2 cellular contexts compared by ENCODE assay signal in the genomic region with DNA sequence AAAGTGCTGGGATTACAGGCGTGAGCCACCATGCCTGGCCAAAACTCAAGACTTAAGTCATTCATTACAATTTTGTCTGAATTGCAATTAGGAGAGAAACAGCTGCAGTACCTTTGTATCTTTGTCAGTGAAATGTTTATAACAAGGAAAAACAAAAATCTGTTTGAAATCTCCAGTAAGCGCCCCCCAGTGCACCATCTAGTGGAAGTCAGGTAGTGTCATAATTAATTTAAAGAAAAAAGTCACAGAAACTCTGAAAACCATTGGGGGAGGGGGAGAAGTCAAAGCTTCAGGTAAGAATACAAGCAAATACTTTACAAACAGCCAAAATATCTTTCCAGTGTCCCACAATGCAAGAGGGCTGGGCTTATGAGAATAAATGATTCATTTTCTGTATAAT.
TF ChIP-seq lines count a peak whose summit lies in the region.

No MANE protein-coding gene starts in this region.

TF ChIP-seq in IMR-90, 13 proteins besides CTCF, POLR2A, EP300 and RAD21 (continued from another document):
- no peak for TF ChIP-seq CEBPB (IDR thresholded peaks at IDR 0.05; ENCODE audit: low read depth, low read length)
- TF ChIP-seq RCOR1 (IDR thresholded peaks at IDR 0.05; ENCODE audit: insufficient replicate concordance, low read length), result no peak
- TF ChIP-seq BHLHE40 (IDR thresholded peaks at IDR 0.05; ENCODE audit: low read depth, low read length), result no peak
- TF ChIP-seq NFE2L2 (IDR thresholded peaks at IDR 0.05; ENCODE audit: low read depth, low read length), result no peak
- TF ChIP-seq MAFK (IDR thresholded peaks at IDR 0.05; ENCODE audit: low read depth, low read length), result no peak
- TF ChIP-seq CHD1 (IDR thresholded peaks at IDR 0.05; ENCODE audit: low read depth, low read length), result no peak
- TF ChIP-seq MAZ (IDR thresholded peaks at IDR 0.05; ENCODE audit: borderline replicate concordance, low read depth, low read length), result no peak
- TF ChIP-seq, protein P1, sequence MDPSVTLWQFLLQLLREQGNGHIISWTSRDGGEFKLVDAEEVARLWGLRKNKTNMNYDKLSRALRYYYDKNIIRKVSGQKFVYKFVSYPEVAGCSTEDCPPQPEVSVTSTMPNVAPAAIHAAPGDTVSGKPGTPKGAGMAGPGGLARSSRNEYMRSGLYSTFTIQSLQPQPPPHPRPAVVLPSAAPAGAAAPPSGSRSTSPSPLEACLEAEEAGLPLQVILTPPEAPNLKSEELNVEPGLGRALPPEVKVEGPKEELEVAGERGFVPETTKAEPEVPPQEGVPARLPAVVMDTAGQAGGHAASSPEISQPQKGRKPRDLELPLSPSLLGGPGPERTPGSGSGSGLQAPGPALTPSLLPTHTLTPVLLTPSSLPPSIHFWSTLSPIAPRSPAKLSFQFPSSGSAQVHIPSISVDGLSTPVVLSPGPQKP (IDR thresholded peaks at IDR 0.05; ENCODE audit: borderline replicate concordance, low read depth, low read length), result no peak
- no peak for TF ChIP-seq MXI1 (IDR thresholded peaks at IDR 0.05; ENCODE audit: borderline replicate concordance, low read depth, low read length)
- no peak for TF ChIP-seq RFX5 (IDR thresholded peaks at IDR 0.05; ENCODE audit: low read depth, low read length)
- no peak for TF ChIP-seq FOS (IDR thresholded peaks at IDR 0.05; ENCODE audit: low read depth, low read length)
- TF ChIP-seq SMC3 (IDR thresholded peaks at IDR 0.05; ENCODE audit: low read depth, low read length), result no peak

TF ChIP-seq in HEK293T, 16 proteins besides CTCF, POLR2A, EP300 and RAD21 (continued from another document):
- TF ChIP-seq, protein P2, sequence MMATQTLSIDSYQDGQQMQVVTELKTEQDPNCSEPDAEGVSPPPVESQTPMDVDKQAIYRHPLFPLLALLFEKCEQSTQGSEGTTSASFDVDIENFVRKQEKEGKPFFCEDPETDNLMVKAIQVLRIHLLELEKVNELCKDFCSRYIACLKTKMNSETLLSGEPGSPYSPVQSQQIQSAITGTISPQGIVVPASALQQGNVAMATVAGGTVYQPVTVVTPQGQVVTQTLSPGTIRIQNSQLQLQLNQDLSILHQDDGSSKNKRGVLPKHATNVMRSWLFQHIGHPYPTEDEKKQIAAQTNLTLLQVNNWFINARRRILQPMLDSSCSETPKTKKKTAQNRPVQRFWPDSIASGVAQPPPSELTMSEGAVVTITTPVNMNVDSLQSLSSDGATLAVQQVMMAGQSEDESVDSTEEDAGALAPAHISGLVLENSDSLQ (IDR thresholded peaks at IDR 0.05), result no peak
- TF ChIP-seq LEF1 (IDR thresholded peaks at IDR 0.05; ENCODE audit: borderline replicate concordance) (no peak), HDGF (IDR thresholded peaks at IDR 0.05; ENCODE audit: borderline replicate concordance) (no peak), SP1 (IDR thresholded peaks at IDR 0.05) (no peak), L3MBTL2 (conservative IDR thresholded peaks at IDR 0.05) (no peak), FOXM1 (IDR thresholded peaks at IDR 0.05; ENCODE audit: borderline replicate concordance) (no peak), BHLHE40 (IDR thresholded peaks at IDR 0.05; ENCODE audit: borderline replicate concordance) (no peak), FOXA1 (IDR thresholded peaks at IDR 0.05) (no peak), CTBP1 (IDR thresholded peaks at IDR 0.05; ENCODE audit: borderline replicate concordance) (no peak), NFRKB (IDR thresholded peaks at IDR 0.05) (no peak)
